Comparison of ENCODE assay signal across 1 cellular context in the genomic region with DNA sequence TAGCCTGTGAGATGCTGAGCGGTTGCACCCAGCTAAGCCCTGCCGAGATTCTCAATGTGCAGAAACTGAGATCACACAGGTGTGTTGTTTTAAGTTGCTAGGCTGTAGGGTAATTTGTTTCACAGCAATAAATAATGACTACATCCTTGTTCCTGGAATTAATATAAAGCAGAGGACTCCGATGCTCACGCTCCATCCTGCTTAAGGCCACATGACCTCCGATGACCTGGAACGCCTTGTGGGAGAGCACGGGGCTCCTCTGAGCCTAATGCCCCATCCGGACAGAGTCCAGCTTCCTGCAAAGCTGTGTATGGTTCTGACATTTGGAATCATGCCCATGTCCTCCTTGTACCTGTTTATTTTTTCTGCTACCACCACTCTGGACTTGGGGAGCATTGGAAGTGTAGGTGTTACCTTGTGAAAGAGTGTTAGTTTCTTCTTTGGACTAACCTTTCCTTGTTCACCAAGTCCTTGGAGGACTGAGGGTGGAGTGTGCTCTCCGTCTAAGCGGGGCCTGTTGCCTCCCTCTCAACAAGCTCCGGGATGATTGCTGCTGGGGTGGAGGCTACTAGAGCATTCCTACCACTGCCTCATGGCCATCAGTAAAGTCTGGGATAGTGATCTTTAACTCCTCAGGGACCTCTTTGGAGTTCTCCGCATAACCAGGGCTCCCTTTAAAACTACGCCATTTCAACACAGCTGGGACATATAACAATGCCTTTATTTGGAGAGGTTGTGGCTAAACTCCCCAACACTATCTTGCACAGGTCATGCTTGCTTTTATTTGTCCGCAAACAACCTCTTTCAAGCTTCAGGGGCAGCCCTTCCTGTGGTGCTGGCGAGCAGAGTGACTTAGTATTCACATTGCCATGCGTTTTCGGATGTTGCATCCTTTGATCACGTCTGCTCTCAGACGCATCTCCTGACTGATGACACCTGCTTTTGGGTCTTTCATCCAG.
TF ChIP-seq lines count a peak whose summit lies in the region.

No MANE protein-coding gene starts in this region.

TF ChIP-seq in HepG2, 621 proteins besides CTCF, POLR2A, EP300 and RAD21 (continued from another document and continues in another):
- TF ChIP-seq, protein P1, sequence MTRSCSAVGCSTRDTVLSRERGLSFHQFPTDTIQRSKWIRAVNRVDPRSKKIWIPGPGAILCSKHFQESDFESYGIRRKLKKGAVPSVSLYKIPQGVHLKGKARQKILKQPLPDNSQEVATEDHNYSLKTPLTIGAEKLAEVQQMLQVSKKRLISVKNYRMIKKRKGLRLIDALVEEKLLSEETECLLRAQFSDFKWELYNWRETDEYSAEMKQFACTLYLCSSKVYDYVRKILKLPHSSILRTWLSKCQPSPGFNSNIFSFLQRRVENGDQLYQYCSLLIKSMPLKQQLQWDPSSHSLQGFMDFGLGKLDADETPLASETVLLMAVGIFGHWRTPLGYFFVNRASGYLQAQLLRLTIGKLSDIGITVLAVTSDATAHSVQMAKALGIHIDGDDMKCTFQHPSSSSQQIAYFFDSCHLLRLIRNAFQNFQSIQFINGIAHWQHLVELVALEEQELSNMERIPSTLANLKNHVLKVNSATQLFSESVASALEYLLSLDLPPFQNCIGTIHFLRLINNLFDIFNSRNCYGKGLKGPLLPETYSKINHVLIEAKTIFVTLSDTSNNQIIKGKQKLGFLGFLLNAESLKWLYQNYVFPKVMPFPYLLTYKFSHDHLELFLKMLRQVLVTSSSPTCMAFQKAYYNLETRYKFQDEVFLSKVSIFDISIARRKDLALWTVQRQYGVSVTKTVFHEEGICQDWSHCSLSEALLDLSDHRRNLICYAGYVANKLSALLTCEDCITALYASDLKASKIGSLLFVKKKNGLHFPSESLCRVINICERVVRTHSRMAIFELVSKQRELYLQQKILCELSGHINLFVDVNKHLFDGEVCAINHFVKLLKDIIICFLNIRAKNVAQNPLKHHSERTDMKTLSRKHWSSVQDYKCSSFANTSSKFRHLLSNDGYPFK (CRISPR knock-in tag; IDR thresholded peaks at IDR 0.05; ENCODE audit: borderline replicate concordance): no peak
- TF ChIP-seq XRCC5 (optimal IDR thresholded peaks at IDR 0.05; ENCODE audit: low read length) (peak; percentile 10), TAF1 (CRISPR knock-in tag; IDR thresholded peaks at IDR 0.05) (no peak), AKAP8 (CRISPR knock-in tag; IDR thresholded peaks at IDR 0.05) (no peak), MED1 (CRISPR knock-in tag; IDR thresholded peaks at IDR 0.05) (peak; percentile 94), ZNF432 (CRISPR knock-in tag; IDR thresholded peaks at IDR 0.05; ENCODE audit: borderline replicate concordance) (no peak), ZFP41 (CRISPR knock-in tag; IDR thresholded peaks at IDR 0.05; ENCODE audit: borderline replicate concordance) (no peak), ZNF292 (CRISPR knock-in tag; IDR thresholded peaks at IDR 0.05; ENCODE audit: borderline replicate concordance, low read depth) (peak; percentile 86; the same call in 1 of the 2 replicates), ZSCAN9 (CRISPR knock-in tag; IDR thresholded peaks at IDR 0.05; ENCODE audit: borderline replicate concordance) (no peak; the same call in 1 of the 2 replicates), ZKSCAN5 (CRISPR knock-in tag; IDR thresholded peaks at IDR 0.05) (no peak), SKI (IDR thresholded peaks at IDR 0.05; ENCODE audit: partially characterized antibody) (no peak), SYNCRIP (IDR thresholded peaks at IDR 0.05; ENCODE audit: insufficient read depth, low read depth, low read length) (no peak), ZNF44 (CRISPR knock-in tag; IDR thresholded peaks at IDR 0.05) (peak; percentile 44; the same call in 1 of the 2 replicates), HMGA1 (CRISPR knock-in tag; conservative IDR thresholded peaks at IDR 0.05) (no peak), KMT2B (CRISPR knock-in tag; IDR thresholded peaks at IDR 0.05) (no peak), ZNF160 (CRISPR knock-in tag; IDR thresholded peaks at IDR 0.05) (no peak), SMAD1 (CRISPR knock-in tag; IDR thresholded peaks at IDR 0.05; ENCODE audit: borderline replicate concordance, low read depth) (no peak), NAIF1 (CRISPR knock-in tag; IDR thresholded peaks at IDR 0.05; ENCODE audit: borderline replicate concordance) (no peak), DNMT3B (CRISPR knock-in tag; conservative IDR thresholded peaks at IDR 0.05) (0 out of 2 replicates have a peak, but pooled peaks have one; percentile 26), ZNF660 (CRISPR knock-in tag; IDR thresholded peaks at IDR 0.05; ENCODE audit: borderline replicate concordance, low read depth) (no peak), TERF1 (CRISPR knock-in tag; IDR thresholded peaks at IDR 0.05) (no peak), ZNF672 (CRISPR knock-in tag; IDR thresholded peaks at IDR 0.05) (no peak), FOSL1 (CRISPR knock-in tag; IDR thresholded peaks at IDR 0.05; ENCODE audit: borderline replicate concordance) (no peak), AGO2 (optimal IDR thresholded peaks at IDR 0.05; ENCODE audit: low read depth, low read length) (no peak), HOXA5 (CRISPR knock-in tag; IDR thresholded peaks at IDR 0.05) (0 out of 2 replicates have a peak, but pooled peaks have one; percentile 22), SATB2 (CRISPR knock-in tag; IDR thresholded peaks at IDR 0.05) (no peak), ZNF503 (CRISPR knock-in tag; IDR thresholded peaks at IDR 0.05) (no peak), CC2D1A (CRISPR knock-in tag; IDR thresholded peaks at IDR 0.05) (0 out of 2 replicates have a peak, but pooled peaks have one; percentile 26)
- TF ChIP-seq, protein P2, sequence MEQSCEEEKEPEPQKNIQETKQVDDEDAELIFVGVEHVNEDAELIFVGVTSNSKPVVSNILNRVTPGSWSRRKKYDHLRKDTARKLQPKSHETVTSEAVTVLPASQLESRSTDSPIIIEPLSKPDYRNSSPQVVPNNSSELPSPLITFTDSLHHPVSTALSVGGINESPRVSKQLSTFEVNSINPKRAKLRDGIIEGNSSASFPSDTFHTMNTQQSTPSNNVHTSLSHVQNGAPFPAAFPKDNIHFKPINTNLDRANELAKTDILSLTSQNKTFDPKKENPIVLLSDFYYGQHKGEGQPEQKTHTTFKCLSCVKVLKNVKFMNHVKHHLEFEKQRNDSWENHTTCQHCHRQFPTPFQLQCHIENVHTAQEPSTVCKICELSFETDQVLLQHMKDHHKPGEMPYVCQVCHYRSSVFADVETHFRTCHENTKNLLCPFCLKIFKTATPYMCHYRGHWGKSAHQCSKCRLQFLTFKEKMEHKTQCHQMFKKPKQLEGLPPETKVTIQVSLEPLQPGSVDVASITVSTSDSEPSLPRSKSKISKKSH (CRISPR knock-in tag; IDR thresholded peaks at IDR 0.05; ENCODE audit: borderline replicate concordance): no peak; the same call in 1 of the 2 replicates
- TF ChIP-seq, protein P3, sequence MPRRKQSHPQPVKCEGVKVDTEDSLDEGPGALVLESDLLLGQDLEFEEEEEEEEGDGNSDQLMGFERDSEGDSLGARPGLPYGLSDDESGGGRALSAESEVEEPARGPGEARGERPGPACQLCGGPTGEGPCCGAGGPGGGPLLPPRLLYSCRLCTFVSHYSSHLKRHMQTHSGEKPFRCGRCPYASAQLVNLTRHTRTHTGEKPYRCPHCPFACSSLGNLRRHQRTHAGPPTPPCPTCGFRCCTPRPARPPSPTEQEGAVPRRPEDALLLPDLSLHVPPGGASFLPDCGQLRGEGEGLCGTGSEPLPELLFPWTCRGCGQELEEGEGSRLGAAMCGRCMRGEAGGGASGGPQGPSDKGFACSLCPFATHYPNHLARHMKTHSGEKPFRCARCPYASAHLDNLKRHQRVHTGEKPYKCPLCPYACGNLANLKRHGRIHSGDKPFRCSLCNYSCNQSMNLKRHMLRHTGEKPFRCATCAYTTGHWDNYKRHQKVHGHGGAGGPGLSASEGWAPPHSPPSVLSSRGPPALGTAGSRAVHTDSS (CRISPR knock-in tag; conservative IDR thresholded peaks at IDR 0.05): no peak
- TF ChIP-seq, protein P4, sequence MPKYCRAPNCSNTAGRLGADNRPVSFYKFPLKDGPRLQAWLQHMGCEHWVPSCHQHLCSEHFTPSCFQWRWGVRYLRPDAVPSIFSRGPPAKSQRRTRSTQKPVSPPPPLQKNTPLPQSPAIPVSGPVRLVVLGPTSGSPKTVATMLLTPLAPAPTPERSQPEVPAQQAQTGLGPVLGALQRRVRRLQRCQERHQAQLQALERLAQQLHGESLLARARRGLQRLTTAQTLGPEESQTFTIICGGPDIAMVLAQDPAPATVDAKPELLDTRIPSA (CRISPR knock-in tag; IDR thresholded peaks at IDR 0.05; ENCODE audit: borderline replicate concordance): no peak
- TF ChIP-seq, protein P5, sequence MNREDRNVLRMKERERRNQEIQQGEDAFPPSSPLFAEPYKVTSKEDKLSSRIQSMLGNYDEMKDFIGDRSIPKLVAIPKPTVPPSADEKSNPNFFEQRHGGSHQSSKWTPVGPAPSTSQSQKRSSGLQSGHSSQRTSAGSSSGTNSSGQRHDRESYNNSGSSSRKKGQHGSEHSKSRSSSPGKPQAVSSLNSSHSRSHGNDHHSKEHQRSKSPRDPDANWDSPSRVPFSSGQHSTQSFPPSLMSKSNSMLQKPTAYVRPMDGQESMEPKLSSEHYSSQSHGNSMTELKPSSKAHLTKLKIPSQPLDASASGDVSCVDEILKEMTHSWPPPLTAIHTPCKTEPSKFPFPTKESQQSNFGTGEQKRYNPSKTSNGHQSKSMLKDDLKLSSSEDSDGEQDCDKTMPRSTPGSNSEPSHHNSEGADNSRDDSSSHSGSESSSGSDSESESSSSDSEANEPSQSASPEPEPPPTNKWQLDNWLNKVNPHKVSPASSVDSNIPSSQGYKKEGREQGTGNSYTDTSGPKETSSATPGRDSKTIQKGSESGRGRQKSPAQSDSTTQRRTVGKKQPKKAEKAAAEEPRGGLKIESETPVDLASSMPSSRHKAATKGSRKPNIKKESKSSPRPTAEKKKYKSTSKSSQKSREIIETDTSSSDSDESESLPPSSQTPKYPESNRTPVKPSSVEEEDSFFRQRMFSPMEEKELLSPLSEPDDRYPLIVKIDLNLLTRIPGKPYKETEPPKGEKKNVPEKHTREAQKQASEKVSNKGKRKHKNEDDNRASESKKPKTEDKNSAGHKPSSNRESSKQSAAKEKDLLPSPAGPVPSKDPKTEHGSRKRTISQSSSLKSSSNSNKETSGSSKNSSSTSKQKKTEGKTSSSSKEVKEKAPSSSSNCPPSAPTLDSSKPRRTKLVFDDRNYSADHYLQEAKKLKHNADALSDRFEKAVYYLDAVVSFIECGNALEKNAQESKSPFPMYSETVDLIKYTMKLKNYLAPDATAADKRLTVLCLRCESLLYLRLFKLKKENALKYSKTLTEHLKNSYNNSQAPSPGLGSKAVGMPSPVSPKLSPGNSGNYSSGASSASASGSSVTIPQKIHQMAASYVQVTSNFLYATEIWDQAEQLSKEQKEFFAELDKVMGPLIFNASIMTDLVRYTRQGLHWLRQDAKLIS (CRISPR knock-in tag; IDR thresholded peaks at IDR 0.05): no peak
- TF ChIP-seq, protein P6, sequence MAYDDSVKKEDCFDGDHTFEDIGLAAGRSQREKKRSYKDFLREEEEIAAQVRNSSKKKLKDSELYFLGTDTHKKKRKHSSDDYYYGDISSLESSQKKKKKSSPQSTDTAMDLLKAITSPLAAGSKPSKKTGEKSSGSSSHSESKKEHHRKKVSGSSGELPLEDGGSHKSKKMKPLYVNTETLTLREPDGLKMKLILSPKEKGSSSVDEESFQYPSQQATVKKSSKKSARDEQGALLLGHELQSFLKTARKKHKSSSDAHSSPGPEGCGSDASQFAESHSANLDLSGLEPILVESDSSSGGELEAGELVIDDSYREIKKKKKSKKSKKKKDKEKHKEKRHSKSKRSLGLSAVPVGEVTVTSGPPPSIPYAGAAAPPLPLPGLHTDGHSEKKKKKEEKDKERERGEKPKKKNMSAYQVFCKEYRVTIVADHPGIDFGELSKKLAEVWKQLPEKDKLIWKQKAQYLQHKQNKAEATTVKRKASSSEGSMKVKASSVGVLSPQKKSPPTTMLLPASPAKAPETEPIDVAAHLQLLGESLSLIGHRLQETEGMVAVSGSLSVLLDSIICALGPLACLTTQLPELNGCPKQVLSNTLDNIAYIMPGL (CRISPR knock-in tag; IDR thresholded peaks at IDR 0.05; ENCODE audit: borderline replicate concordance in 1 of 2, low read depth in 1 of 2): no peak
- TF ChIP-seq, protein P7, sequence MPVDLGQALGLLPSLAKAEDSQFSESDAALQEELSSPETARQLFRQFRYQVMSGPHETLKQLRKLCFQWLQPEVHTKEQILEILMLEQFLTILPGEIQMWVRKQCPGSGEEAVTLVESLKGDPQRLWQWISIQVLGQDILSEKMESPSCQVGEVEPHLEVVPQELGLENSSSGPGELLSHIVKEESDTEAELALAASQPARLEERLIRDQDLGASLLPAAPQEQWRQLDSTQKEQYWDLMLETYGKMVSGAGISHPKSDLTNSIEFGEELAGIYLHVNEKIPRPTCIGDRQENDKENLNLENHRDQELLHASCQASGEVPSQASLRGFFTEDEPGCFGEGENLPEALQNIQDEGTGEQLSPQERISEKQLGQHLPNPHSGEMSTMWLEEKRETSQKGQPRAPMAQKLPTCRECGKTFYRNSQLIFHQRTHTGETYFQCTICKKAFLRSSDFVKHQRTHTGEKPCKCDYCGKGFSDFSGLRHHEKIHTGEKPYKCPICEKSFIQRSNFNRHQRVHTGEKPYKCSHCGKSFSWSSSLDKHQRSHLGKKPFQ (CRISPR knock-in tag; IDR thresholded peaks at IDR 0.05; ENCODE audit: insufficient replicate concordance): no peak
- TF ChIP-seq, protein P8, sequence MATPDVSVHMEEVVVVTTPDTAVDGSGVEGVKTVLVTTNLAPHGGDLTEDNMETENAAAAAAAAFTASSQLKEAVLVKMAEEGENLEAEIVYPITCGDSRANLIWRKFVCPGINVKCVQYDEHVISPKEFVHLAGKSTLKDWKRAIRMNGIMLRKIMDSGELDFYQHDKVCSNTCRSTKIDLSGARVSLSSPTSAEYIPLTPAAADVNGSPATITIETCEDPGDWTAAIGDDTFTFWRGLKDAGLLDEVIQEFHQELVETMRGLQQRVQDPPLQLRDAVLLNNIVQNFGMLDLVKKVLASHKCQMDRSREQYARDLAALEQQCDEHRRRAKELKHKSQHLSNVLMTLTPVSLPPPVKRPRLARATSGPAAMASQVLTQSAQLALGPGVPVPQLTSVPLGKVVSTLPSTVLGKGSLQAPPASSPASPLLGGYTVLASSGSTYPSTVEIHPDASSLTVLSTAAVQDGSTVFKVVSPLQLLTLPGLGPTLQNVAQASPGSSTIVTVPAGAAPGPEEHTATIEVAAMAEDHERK (CRISPR knock-in tag; IDR thresholded peaks at IDR 0.05; ENCODE audit: low read depth): no peak
